In genomic region chr19:11380653-11381534, GRCh38 we compare ENCODE assay signal across 1 cellular context.
TF ChIP-seq lines count a peak whose summit lies in the region.

No MANE protein-coding gene starts in this region.

TF ChIP-seq in WTC11, 78 proteins besides CTCF, POLR2A, EP300 and RAD21 (continued from another document):
- TF ChIP-seq E2F1 (CRISPR knock-in tag; IDR thresholded peaks at IDR 0.05) = no peak
- TF ChIP-seq ESRRA (CRISPR knock-in tag; IDR thresholded peaks at IDR 0.05; ENCODE audit: borderline replicate concordance) = no peak
- TF ChIP-seq CDX4 (CRISPR knock-in tag; IDR thresholded peaks at IDR 0.05; ENCODE audit: borderline replicate concordance) = no peak
- TF ChIP-seq, protein P1, sequence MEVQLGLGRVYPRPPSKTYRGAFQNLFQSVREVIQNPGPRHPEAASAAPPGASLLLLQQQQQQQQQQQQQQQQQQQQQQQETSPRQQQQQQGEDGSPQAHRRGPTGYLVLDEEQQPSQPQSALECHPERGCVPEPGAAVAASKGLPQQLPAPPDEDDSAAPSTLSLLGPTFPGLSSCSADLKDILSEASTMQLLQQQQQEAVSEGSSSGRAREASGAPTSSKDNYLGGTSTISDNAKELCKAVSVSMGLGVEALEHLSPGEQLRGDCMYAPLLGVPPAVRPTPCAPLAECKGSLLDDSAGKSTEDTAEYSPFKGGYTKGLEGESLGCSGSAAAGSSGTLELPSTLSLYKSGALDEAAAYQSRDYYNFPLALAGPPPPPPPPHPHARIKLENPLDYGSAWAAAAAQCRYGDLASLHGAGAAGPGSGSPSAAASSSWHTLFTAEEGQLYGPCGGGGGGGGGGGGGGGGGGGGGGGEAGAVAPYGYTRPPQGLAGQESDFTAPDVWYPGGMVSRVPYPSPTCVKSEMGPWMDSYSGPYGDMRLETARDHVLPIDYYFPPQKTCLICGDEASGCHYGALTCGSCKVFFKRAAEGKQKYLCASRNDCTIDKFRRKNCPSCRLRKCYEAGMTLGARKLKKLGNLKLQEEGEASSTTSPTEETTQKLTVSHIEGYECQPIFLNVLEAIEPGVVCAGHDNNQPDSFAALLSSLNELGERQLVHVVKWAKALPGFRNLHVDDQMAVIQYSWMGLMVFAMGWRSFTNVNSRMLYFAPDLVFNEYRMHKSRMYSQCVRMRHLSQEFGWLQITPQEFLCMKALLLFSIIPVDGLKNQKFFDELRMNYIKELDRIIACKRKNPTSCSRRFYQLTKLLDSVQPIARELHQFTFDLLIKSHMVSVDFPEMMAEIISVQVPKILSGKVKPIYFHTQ (CRISPR knock-in tag; IDR thresholded peaks at IDR 0.05) = no peak
- no peak for TF ChIP-seq PRRX2 (CRISPR knock-in tag; IDR thresholded peaks at IDR 0.05)
- TF ChIP-seq ZNF232 (CRISPR knock-in tag; IDR thresholded peaks at IDR 0.05) = no peak
- TF ChIP-seq, protein P2, sequence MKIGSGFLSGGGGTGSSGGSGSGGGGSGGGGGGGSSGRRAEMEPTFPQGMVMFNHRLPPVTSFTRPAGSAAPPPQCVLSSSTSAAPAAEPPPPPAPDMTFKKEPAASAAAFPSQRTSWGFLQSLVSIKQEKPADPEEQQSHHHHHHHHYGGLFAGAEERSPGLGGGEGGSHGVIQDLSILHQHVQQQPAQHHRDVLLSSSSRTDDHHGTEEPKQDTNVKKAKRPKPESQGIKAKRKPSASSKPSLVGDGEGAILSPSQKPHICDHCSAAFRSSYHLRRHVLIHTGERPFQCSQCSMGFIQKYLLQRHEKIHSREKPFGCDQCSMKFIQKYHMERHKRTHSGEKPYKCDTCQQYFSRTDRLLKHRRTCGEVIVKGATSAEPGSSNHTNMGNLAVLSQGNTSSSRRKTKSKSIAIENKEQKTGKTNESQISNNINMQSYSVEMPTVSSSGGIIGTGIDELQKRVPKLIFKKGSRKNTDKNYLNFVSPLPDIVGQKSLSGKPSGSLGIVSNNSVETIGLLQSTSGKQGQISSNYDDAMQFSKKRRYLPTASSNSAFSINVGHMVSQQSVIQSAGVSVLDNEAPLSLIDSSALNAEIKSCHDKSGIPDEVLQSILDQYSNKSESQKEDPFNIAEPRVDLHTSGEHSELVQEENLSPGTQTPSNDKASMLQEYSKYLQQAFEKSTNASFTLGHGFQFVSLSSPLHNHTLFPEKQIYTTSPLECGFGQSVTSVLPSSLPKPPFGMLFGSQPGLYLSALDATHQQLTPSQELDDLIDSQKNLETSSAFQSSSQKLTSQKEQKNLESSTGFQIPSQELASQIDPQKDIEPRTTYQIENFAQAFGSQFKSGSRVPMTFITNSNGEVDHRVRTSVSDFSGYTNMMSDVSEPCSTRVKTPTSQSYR (CRISPR knock-in tag; IDR thresholded peaks at IDR 0.05) = no peak
- TF ChIP-seq, protein P3, sequence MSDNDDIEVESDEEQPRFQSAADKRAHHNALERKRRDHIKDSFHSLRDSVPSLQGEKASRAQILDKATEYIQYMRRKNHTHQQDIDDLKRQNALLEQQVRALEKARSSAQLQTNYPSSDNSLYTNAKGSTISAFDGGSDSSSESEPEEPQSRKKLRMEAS (CRISPR knock-in tag; IDR thresholded peaks at IDR 0.05) = peak; percentile 75; the same call in 1 of the 2 replicates
- TF ChIP-seq ETV6 (CRISPR knock-in tag; IDR thresholded peaks at IDR 0.05) = peak; percentile 44; the same call in 1 of the 2 replicates
- no peak for TF ChIP-seq NR3C1 (CRISPR knock-in tag; conservative IDR thresholded peaks at IDR 0.05; ENCODE audit: low read depth)
- TF ChIP-seq, protein P4, sequence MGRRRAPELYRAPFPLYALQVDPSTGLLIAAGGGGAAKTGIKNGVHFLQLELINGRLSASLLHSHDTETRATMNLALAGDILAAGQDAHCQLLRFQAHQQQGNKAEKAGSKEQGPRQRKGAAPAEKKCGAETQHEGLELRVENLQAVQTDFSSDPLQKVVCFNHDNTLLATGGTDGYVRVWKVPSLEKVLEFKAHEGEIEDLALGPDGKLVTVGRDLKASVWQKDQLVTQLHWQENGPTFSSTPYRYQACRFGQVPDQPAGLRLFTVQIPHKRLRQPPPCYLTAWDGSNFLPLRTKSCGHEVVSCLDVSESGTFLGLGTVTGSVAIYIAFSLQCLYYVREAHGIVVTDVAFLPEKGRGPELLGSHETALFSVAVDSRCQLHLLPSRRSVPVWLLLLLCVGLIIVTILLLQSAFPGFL (CRISPR knock-in tag; IDR thresholded peaks at IDR 0.05; ENCODE audit: borderline replicate concordance) = no peak
- TF ChIP-seq ZSCAN18 (CRISPR knock-in tag; IDR thresholded peaks at IDR 0.05) = no peak
- TF ChIP-seq ATF3 (CRISPR knock-in tag; conservative IDR thresholded peaks at IDR 0.05) = no peak
- TF ChIP-seq ARID4B (CRISPR knock-in tag; IDR thresholded peaks at IDR 0.05; ENCODE audit: borderline replicate concordance) = peak; percentile 57; the same call in 1 of the 2 replicates
- TF ChIP-seq TCF7 (CRISPR knock-in tag; IDR thresholded peaks at IDR 0.05; ENCODE audit: low read depth) = no peak
- no peak for TF ChIP-seq AFF4 (CRISPR knock-in tag; IDR thresholded peaks at IDR 0.05; ENCODE audit: borderline replicate concordance)
